In genomic region chr2:145638675-145639074, GRCh38 we compare ENCODE assay signal across 13 cellular contexts.
DNase-seq lines count a peak whose midpoint lies in the region; ATAC-seq and TF ChIP-seq lines count a peak whose summit lies in the region.
"Had no signal": no experiment of that assay in that cellular context is flagged by ENCODE, and none has a peak within 500 bp of the region (broad histone marks: within the 10 kb centered on the region; RNA-seq: fewer than 3 reads in every experiment).

No MANE protein-coding gene starts in this region.

- no peak for DNase-seq in HFFc6
- peak; percentile 13 for DNase-seq in PC-3
- DNase-seq in progenitor cell of endocrine pancreas (ENCODE audit: low spot score, unreplicated experiment): no peak
- no peak for DNase-seq in activated naive CD4-positive, alpha-beta T cell (lab: John Stamatoyannopoulos, UW)
- DNase-seq in activated CD8-positive, alpha-beta memory T cell treated with anti-CD3 and anti-CD28 coated beads, Interleukin-2, amount 50 U/mL, for 48 hours: no peak
- DNase-seq in NCI-H2029 treated with DMSO at 0.1 percent for 48 hours (lab: John Stamatoyannopoulos, UW): no peak
- DNase-seq: activated CD4-positive, CD25-positive, alpha-beta regulatory T cell treated with anti-CD3 and anti-CD28 coated beads, Interleukin-2, amount 50 U/mL, for 72 hours; DMS79; effector memory CD4-positive, alpha-beta T cell; NCI-H1694 treated with DMSO at 0.1 percent for 48 hours; nephron progenitor cell had no signal

- no peaks in the 10 kb centered on the region for H3K9me3 ChIP-seq in PC-3 (ENCODE audit: low read length)

- no peaks in the 10 kb centered on the region for H4K20me1 ChIP-seq in PC-3 (ENCODE audit: low read length)

- no peaks in the 10 kb centered on the region for H3K36me3 ChIP-seq in PC-3 (ENCODE audit: low read depth, low read length)

- TF ChIP-seq CTCF in HFFc6 (IDR thresholded peaks at IDR 0.05) (peak; percentile 15; the same call in 1 of the 2 replicates), PC-3 (conservative IDR thresholded peaks at IDR 0.05; ENCODE audit: low read depth, low read length) (no peak), progenitor cell of endocrine pancreas (IDR thresholded peaks at IDR 0.05; ENCODE audit: unreplicated experiment) (peak; percentile 28)

- H3K9me2 ChIP-seq in PC-3 (replicated peaks; ENCODE audit: low read length): no peaks in the 10 kb centered on the region

- no peak overlapping the region for H2AFZ ChIP-seq in PC-3 (ENCODE audit: low read length)

- H3K79me2 ChIP-seq in PC-3 (ENCODE audit: low read length): no peaks in the 10 kb centered on the region

- H3K27me3 ChIP-seq in PC-3 (ENCODE audit: low read length): no peaks in the 10 kb centered on the region

- H3K27me3 Mint-ChIP-seq in HFFc6 (ENCODE audit: insufficient read depth) (peaks cover under 1% of the 10 kb centered on the region; the same call in 1 of the 2 replicates), progenitor cell of endocrine pancreas (no peaks in the 10 kb centered on the region)

- no TSS peak for BruUV-seq in PC-3 (replicated peaks; lab: Mats Ljungman, UMichigan)

- H3K4me1 ChIP-seq in PC-3 (ENCODE audit: insufficient read depth, low read length): no peaks in the 10 kb centered on the region

- H3K27ac Mint-ChIP-seq in HFFc6 (no peak overlapping the region), progenitor cell of endocrine pancreas (no peak overlapping the region)
- H3K27ac Mint-ChIP-seq: activated naive CD8-positive, alpha-beta T cell; nephron progenitor cell had no signal

- intact Hi-C loops in PC-3 (cut with micrococcal nuclease): no loop called here

- H3K27ac ChIP-seq in PC-3 (ENCODE audit: low read length): no peak overlapping the region

- no peak overlapping the region for H3K4me3 Mint-ChIP-seq in HFFc6
- H3K4me3 Mint-ChIP-seq in progenitor cell of endocrine pancreas (ENCODE audit: low read depth): no peak overlapping the region
- H3K4me3 Mint-ChIP-seq: activated naive CD8-positive, alpha-beta T cell; nephron progenitor cell had no signal

- POLR2A ChIA-PET in PC-3 (lab: Charles Lee; ENCODE audit: unreplicated experiment): no interaction called here

- H3K4me2 ChIP-seq in PC-3 (ENCODE audit: low read length): no peak overlapping the region

- H3K4me1 Mint-ChIP-seq in HFFc6 (ENCODE audit: low read depth) (peaks cover 5% of the 10 kb centered on the region; the same call in 1 of the 2 replicates), progenitor cell of endocrine pancreas (ENCODE audit: low read depth) (no peaks in the 10 kb centered on the region)
- H3K4me1 Mint-ChIP-seq: nephron progenitor cell had no signal

- no peaks in the 10 kb centered on the region for H3K36me3 Mint-ChIP-seq in HFFc6 (ENCODE audit: low read depth)
- no peaks in the 10 kb centered on the region for H3K36me3 Mint-ChIP-seq in progenitor cell of endocrine pancreas (ENCODE audit: insufficient read depth)
- H3K36me3 Mint-ChIP-seq: activated naive CD8-positive, alpha-beta T cell had no signal

- CTCF ChIA-PET in PC-3 (lab: Charles Lee): no interaction called here

- peak; percentile 74 for ATAC-seq in GM18867 (IDR thresholded peaks at IDR 0.05; ENCODE audit: unreplicated experiment)
- no peak for ATAC-seq in PC-3

- H3K9ac ChIP-seq in PC-3 (ENCODE audit: low read length): no peak overlapping the region

- H3K9me3 Mint-ChIP-seq in HFFc6: no peaks in the 10 kb centered on the region
- no peaks in the 10 kb centered on the region for H3K9me3 Mint-ChIP-seq in progenitor cell of endocrine pancreas (ENCODE audit: low read depth)
- H3K9me3 Mint-ChIP-seq: nephron progenitor cell had no signal

- H3K4me3 ChIP-seq in PC-3 (ENCODE audit: low read length): no peak overlapping the region

- H3F3A ChIP-seq in PC-3 (ENCODE audit: low read length, unreplicated experiment): no peaks in the 10 kb centered on the region
